8 cellular contexts compared by ENCODE assay signal in the genomic region with DNA sequence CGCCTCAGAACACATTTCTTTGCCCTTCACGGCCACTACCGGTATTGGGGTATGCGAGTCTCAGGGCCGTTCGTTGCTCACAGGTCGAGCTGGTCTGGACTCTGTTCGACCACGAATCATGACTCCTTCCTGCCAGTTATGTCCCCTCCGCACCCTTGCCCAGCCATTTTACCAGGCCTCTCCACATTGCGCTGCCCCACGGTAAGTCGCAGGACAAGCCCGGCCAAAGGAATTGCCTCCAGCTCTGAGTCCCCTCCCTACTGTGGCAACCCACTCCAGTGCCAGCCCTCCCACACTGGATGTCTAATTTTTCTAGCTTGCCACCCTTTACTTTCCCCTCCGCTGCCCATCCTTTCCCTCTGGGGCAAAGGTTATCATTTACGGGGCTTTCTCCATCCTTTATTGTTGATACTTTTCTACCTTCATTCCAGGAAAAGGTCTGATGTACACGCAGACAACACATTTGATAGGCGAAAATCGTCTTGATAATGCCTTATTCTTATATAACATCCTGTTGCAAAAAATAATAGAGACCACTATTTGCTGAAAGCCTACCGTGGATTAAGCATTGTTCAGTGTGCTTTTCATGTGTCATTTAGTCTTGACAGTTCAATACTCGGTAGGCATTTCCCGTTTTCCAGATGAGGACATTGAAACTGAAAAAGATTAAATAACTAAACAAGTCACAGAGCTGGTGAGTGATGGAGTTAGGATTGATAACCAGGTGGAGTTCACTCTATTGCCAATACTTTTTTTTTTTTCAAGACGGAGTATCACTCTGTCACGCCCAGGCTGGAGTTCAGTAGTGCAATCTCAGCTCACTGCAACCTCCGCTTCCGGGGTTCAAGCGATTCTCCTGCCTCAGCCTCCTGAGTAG. TPM values are rescaled to one million over a fixed set of nuclear protein-coding genes. Genes with fewer than 3 reads are reported as not detected.
DNase-seq lines count a peak whose midpoint lies in the region; ATAC-seq and TF ChIP-seq lines count a peak whose summit lies in the region.

No MANE protein-coding gene starts in this region.

- TF ChIP-seq CTCF in fibroblast of pulmonary artery (IDR thresholded peaks at IDR 0.05; ENCODE audit: low read length, missing control alignments), result no peak

- peak overlapping the region; percentile 99 for H3K27ac Mint-ChIP-seq in activated CD4-positive, alpha-beta T cell treated with anti-CD3 and anti-CD28 coated beads, Interleukin-2, amount 10 ng/mL, durations not matched to agents 7 days and 5 days

- H3K4me1 Mint-ChIP-seq in activated CD4-positive, alpha-beta T cell treated with anti-CD3 and anti-CD28 coated beads, Interleukin-2, amount 10 ng/mL, durations not matched to agents 7 days and 5 days, result peaks cover 28% of the 10 kb centered on the region

- peak; percentile 5 for ATAC-seq in GM18519 (IDR thresholded peaks at IDR 0.05; ENCODE audit: low FRiP score, unreplicated experiment)
- peak; percentile 7 for ATAC-seq in HG03196 (IDR thresholded peaks at IDR 0.05; ENCODE audit: unreplicated experiment)
- ATAC-seq in HG03095 (IDR thresholded peaks at IDR 0.05; ENCODE audit: unreplicated experiment), result no peak

- H3K4me3 ChIP-seq in fibroblast of pulmonary artery (replicated peaks; ENCODE audit: low read depth, low read length), result peak overlapping the region; percentile 98

- H3K4me3 Mint-ChIP-seq in activated CD4-positive, alpha-beta T cell treated with anti-CD3 and anti-CD28 coated beads, Interleukin-2, amount 10 ng/mL, durations not matched to agents 7 days and 5 days, result peak overlapping the region; percentile 96

- POLR2A ChIA-PET in activated CD4-positive, alpha-beta T cell treated with anti-CD3 and anti-CD28 coated beads, Interleukin-2, amount 10 ng/mL, durations not matched to agents 7 days and 5 days (lab: Charles Lee), result interaction anchor here (0.5 to 1.8 kb wide), 5 partner anchors 19 to 611 kb away, joined by 3 to 13 read pairs (median 3); a partner anchor contains a TSS

- H3K36me3 Mint-ChIP-seq in activated CD4-positive, alpha-beta T cell treated with anti-CD3 and anti-CD28 coated beads, Interleukin-2, amount 10 ng/mL, durations not matched to agents 7 days and 5 days (ENCODE audit: low read depth), result peaks cover 50% of the 10 kb centered on the region

- CTCF ChIA-PET in activated CD4-positive, alpha-beta T cell treated with anti-CD3 and anti-CD28 coated beads, Interleukin-2, amount 10 ng/mL, durations not matched to agents 7 days and 5 days (lab: Charles Lee), result interaction anchor here (0.5 to 3.5 kb wide), 12 partner anchors 10 to 99 kb away, joined by 3 to 14 read pairs (median 4); a partner anchor contains a TSS

- peak; percentile 56 for DNase-seq in ACHN
- DNase-seq in activated CD4-positive, alpha-beta T cell treated with anti-CD3 and anti-CD28 coated beads, Interleukin-2, amount 10 ng/mL, durations not matched to agents 7 days and 5 days, result no peak
- DNase-seq in fibroblast of pulmonary artery (ENCODE audit: low read depth), result no peak
- DNase-seq in occipital lobe (lab: John Stamatoyannopoulos, UW), result peak; percentile 52
- DNase-seq in DMS114 treated with DMSO at 0.1 percent for 48 hours (lab: John Stamatoyannopoulos, UW; ENCODE audit: unreplicated experiment), result no peak

- no peaks in the 10 kb centered on the region for H3K9me3 Mint-ChIP-seq in activated CD4-positive, alpha-beta T cell treated with anti-CD3 and anti-CD28 coated beads, Interleukin-2, amount 10 ng/mL, durations not matched to agents 7 days and 5 days

- in situ Hi-C loops in ACHN (cut with HindIII; ENCODE audit: low pct_ligation_motif_present, low pct_unique_long_range_greater_than_20kb, low sequenced_read_pairs), result no loop called here

- no peaks in the 10 kb centered on the region for H3K27me3 Mint-ChIP-seq in activated CD4-positive, alpha-beta T cell treated with anti-CD3 and anti-CD28 coated beads, Interleukin-2, amount 10 ng/mL, durations not matched to agents 7 days and 5 days

RNA-seq across cellular contexts. Expression of a gene that starts 1.0 kb away (rescaled TPM):
- total RNA-seq in activated CD4-positive, alpha-beta T cell treated with anti-CD3 and anti-CD28 coated beads, Interleukin-2, amount 10 ng/mL, durations not matched to agents 7 days and 5 days, result 100 to 1,000 TPM; 124 to 127 TPM
- total RNA-seq in occipital lobe, result 25.4 TPM

RNA-seq across cellular contexts. Expression of a gene that starts 19.5 kb away (rescaled TPM):
- total RNA-seq in activated CD4-positive, alpha-beta T cell treated with anti-CD3 and anti-CD28 coated beads, Interleukin-2, amount 10 ng/mL, durations not matched to agents 7 days and 5 days, result 10 to 100 TPM; 49.7 to 53.6 TPM
- 81.6 TPM for total RNA-seq in occipital lobe

RNA-seq across cellular contexts. Expression of a gene that starts 41.8 kb away (rescaled TPM):
- total RNA-seq in activated CD4-positive, alpha-beta T cell treated with anti-CD3 and anti-CD28 coated beads, Interleukin-2, amount 10 ng/mL, durations not matched to agents 7 days and 5 days, result 10 to 100 TPM; 14.6 to 17.2 TPM
- 17.5 TPM for total RNA-seq in occipital lobe

RNA-seq across cellular contexts. Expression of a gene that starts 52.5 kb away (rescaled TPM):
- 10 to 100 TPM; 50.3 to 54.3 TPM for total RNA-seq in activated CD4-positive, alpha-beta T cell treated with anti-CD3 and anti-CD28 coated beads, Interleukin-2, amount 10 ng/mL, durations not matched to agents 7 days and 5 days
- total RNA-seq in occipital lobe, result 23.1 TPM

Comparison
In these comparisons a context has a peak if more than half of its experiments do, and no peak if none do; other contexts are left out.
1. DNase-seq: peak in ACHN (single experiment) and occipital lobe (single experiment); none in activated CD4-positive, alpha-beta T cell treated with anti-CD3 and anti-CD28 coated beads, Interleukin-2, amount 10 ng/mL, durations not matched to agents 7 days and 5 days (single experiment), fibroblast of pulmonary artery (single experiment) and DMS114 treated with DMSO at 0.1 percent for 48 hours (single experiment).